In genomic region chr6:27772261-27773001, GRCh38 we compare ENCODE assay signal across 1 cellular context.
TF ChIP-seq lines count a peak whose summit lies in the region.

No MANE protein-coding gene starts in this region.

TF ChIP-seq in HepG2, 621 proteins besides CTCF, POLR2A, EP300 and RAD21 (continued from another document and continues in another):
- TF ChIP-seq ARID5B (CRISPR knock-in tag; IDR thresholded peaks at IDR 0.05) (peak; percentile 86), THAP9 (CRISPR knock-in tag; IDR thresholded peaks at IDR 0.05; ENCODE audit: borderline replicate concordance) (peak; percentile 75; the same call in 1 of the 2 replicates), ELF1 (CRISPR knock-in tag; IDR thresholded peaks at IDR 0.05) (peak; percentile 83), ZNF781 (CRISPR knock-in tag; IDR thresholded peaks at IDR 0.05; ENCODE audit: borderline replicate concordance, not compliant biosample characterization) (peak; percentile 68), FOXP4 (CRISPR knock-in tag; IDR thresholded peaks at IDR 0.05) (peak; percentile 75; the same call in 1 of the 2 replicates), SMARCC2 (IDR thresholded peaks at IDR 0.05) (no peak), IKZF5 (CRISPR knock-in tag; IDR thresholded peaks at IDR 0.05) (peak; percentile 82; the same call in 1 of the 2 replicates), AHDC1 (CRISPR knock-in tag; IDR thresholded peaks at IDR 0.05; ENCODE audit: borderline replicate concordance) (peak; percentile 41; the same call in 1 of the 2 replicates), POGK (CRISPR knock-in tag; conservative IDR thresholded peaks at IDR 0.05) (0 out of 2 replicates have a peak, but pooled peaks have one; percentile 57), NBN (conservative IDR thresholded peaks at IDR 0.05) (no peak), ZNF292 (CRISPR knock-in tag; IDR thresholded peaks at IDR 0.05; ENCODE audit: borderline replicate concordance, low read depth) (peak; percentile 84; the same call in 1 of the 2 replicates), ZNF432 (CRISPR knock-in tag; IDR thresholded peaks at IDR 0.05; ENCODE audit: borderline replicate concordance) (no peak), STAG1 (CRISPR knock-in tag; IDR thresholded peaks at IDR 0.05) (peak; percentile 90), ZNF704 (CRISPR knock-in tag; IDR thresholded peaks at IDR 0.05; ENCODE audit: borderline replicate concordance) (0 out of 2 replicates have a peak, but pooled peaks have one; percentile 76), NKX3-1 (CRISPR knock-in tag; IDR thresholded peaks at IDR 0.05) (no peak), KMT2A (CRISPR knock-in tag; IDR thresholded peaks at IDR 0.05) (peak; percentile 87; the same call in 1 of the 2 replicates), MAFG (CRISPR knock-in tag; IDR thresholded peaks at IDR 0.05) (peak; percentile 94), ZNF773 (CRISPR knock-in tag; IDR thresholded peaks at IDR 0.05; ENCODE audit: borderline replicate concordance) (no peak), RNF2 (conservative IDR thresholded peaks at IDR 0.05; ENCODE audit: low read depth) (peak; percentile 78; the same call in 1 of the 2 replicates), BHLHE40 (IDR thresholded peaks at IDR 0.05; ENCODE audit: low read length) (0 out of 2 replicates have a peak, but pooled peaks have one; percentile 39), EZH2 (conservative IDR thresholded peaks at IDR 0.05; ENCODE audit: low read depth, low read length) (no peak), HBP1 (CRISPR knock-in tag; IDR thresholded peaks at IDR 0.05; ENCODE audit: low read depth) (no peak), TBX3 (IDR thresholded peaks at IDR 0.05; ENCODE audit: borderline replicate concordance) (no peak; the same call in 1 of the 2 replicates), SYNCRIP (IDR thresholded peaks at IDR 0.05; ENCODE audit: insufficient read depth, low read depth, low read length) (no peak), ZNF678 (CRISPR knock-in tag; IDR thresholded peaks at IDR 0.05) (no peak), PPARG (CRISPR knock-in tag; conservative IDR thresholded peaks at IDR 0.05) (peak; percentile 80), ZHX1 (CRISPR knock-in tag; IDR thresholded peaks at IDR 0.05; ENCODE audit: low read depth) (0 out of 2 replicates have a peak, but pooled peaks have one; percentile 24), HOXD1 (CRISPR knock-in tag; IDR thresholded peaks at IDR 0.05) (no peak), ZNF496 (CRISPR knock-in tag; IDR thresholded peaks at IDR 0.05; ENCODE audit: insufficient replicate concordance) (no peak), HMG20A (CRISPR knock-in tag; IDR thresholded peaks at IDR 0.05; ENCODE audit: borderline replicate concordance) (peak; percentile 55; the same call in 1 of the 2 replicates), MEIS2 (CRISPR knock-in tag; IDR thresholded peaks at IDR 0.05) (peak; percentile 58; the same call in 1 of the 2 replicates), ZNF44 (CRISPR knock-in tag; IDR thresholded peaks at IDR 0.05) (peak; percentile 94)
